Comparison of ENCODE assay signal across 22 cellular contexts in the genomic region with DNA sequence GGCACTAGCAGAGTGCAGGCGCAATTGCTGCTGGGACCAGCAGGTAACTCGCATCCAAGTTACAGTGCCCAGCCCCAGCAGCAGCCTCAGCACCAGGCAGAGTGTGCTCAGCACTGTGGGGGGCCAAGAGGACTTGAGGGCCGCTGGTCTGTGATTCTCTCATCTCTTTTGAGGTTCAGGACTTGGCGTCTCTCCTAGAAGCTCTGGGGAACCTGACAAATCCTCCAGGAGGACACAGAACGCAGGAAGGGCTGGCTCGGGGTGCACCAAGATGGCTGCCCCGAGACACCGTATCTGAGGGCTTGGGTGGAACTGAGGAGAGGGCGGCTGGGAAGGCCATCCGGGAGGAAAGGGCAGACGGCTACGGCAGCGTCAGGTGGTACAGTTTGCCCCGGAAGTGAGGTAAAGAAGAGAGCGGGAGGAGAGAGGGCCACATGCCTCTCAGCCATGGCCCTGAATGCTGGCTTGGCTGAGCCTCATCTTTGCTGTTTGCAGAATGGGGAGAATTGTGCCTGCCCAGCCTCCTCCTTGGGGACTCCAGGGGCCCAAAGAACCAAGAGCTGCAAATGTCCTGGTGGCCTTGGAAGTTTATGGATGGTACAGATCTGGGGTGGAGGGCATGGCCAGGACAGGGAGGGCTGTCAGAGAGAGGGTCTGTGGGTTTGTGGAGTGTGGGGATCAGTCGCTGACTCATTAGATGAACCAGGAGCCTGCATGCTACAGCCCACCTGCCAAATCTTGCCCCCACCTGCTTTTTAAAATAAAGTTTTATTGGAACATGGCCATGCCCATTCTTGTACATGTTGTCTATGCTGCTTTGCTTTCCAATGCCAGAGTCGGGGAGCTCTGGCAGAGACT.
DNase-seq lines count a peak whose midpoint lies in the region; ATAC-seq and TF ChIP-seq lines count a peak whose summit lies in the region.
"Had no signal": no experiment of that assay in that cellular context is flagged by ENCODE, and none has a peak within 500 bp of the region (broad histone marks: within the 10 kb centered on the region; RNA-seq: fewer than 3 reads in every experiment).

No MANE protein-coding gene starts in this region.

- H3K4me3 ChIP-seq in Caco-2 (ENCODE audit: low read depth, low read length) (no peak overlapping the region), neuronal stem cell (ENCODE audit: low read length in 2 of 2) (no peak overlapping the region)
- H3K4me3 ChIP-seq in CD4-positive, alpha-beta memory T cell (ENCODE audit: low read length in 2 of 2): no peak overlapping the region
- H3K4me3 ChIP-seq: breast epithelium, GM23248 had no signal

- no peak overlapping the region for H3K14ac ChIP-seq in neuronal stem cell (ENCODE audit: low read length)

- H3K27ac ChIP-seq in neuronal stem cell (replicated peaks; ENCODE audit: low read length): no peak overlapping the region
- H3K27ac ChIP-seq in CD4-positive, alpha-beta memory T cell (ENCODE audit: low read depth, low read length): no peak overlapping the region
- H3K27ac ChIP-seq: breast epithelium, epithelial cell of prostate, GM23248, neutrophil had no signal

- no peak overlapping the region for H2BK12ac ChIP-seq in neuronal stem cell (ENCODE audit: low read length)

- no peak overlapping the region for H3K9ac ChIP-seq in neuronal stem cell (ENCODE audit: low read depth, low read length, poor library complexity)
- H3K9ac ChIP-seq: GM23248 had no signal

- H3K9me3 Mint-ChIP-seq in Caco-2 (ENCODE audit: unreplicated experiment): peaks cover 16% of the 10 kb centered on the region
- H3K9me3 Mint-ChIP-seq in CD4-positive, alpha-beta memory T cell: no peaks in the 10 kb centered on the region

- H3K23ac ChIP-seq in neuronal stem cell (ENCODE audit: low read depth, low read length, poor library complexity): no peak overlapping the region

- H4K91ac ChIP-seq in neuronal stem cell (ENCODE audit: low read depth, low read length, poor library complexity): no peak overlapping the region

- H3K36me3 ChIP-seq in Caco-2 (ENCODE audit: control insufficient read depth, insufficient read depth, low read length): no peaks in the 10 kb centered on the region
- no peaks in the 10 kb centered on the region for H3K36me3 ChIP-seq in neuronal stem cell (replicated peaks in 1 of 2; ENCODE audit: control insufficient read depth in 2 of 2, insufficient read depth in 2 of 2, low read length in 2 of 2)
- H3K36me3 ChIP-seq in CD4-positive, alpha-beta memory T cell (ENCODE audit: insufficient read depth, low read length): no peaks in the 10 kb centered on the region
- H3K36me3 ChIP-seq: breast epithelium, neutrophil had no signal

- no peak overlapping the region for H4K8ac ChIP-seq in neuronal stem cell (ENCODE audit: low read depth, low read length)

- no peak overlapping the region for H3K4me3 Mint-ChIP-seq in Caco-2 (ENCODE audit: unreplicated experiment)
- H3K4me3 Mint-ChIP-seq in CD4-positive, alpha-beta memory T cell: no peak overlapping the region
- H3K4me3 Mint-ChIP-seq: B cell had no signal

- H2BK15ac ChIP-seq in neuronal stem cell (ENCODE audit: low read length): no peak overlapping the region

- CTCF ChIA-PET in Caco-2 (lab: Charles Lee): no interaction called here
- CTCF ChIA-PET in CD4-positive, alpha-beta memory T cell (lab: Charles Lee; ENCODE audit: partially characterized antibody): no interaction called here

- H3K27me3 ChIP-seq in Caco-2 (replicated peaks; ENCODE audit: control insufficient read depth, insufficient read depth, low read length) (no peaks in the 10 kb centered on the region), neuronal stem cell (ENCODE audit: control insufficient read depth in 3 of 3, insufficient read depth in 3 of 3, low read depth in 1 of 3, low read length in 3 of 3) (peaks cover 0 to 4% (median 0%) of the 10 kb centered on the region in 3 experiments)
- no peaks in the 10 kb centered on the region for H3K27me3 ChIP-seq in CD4-positive, alpha-beta memory T cell (ENCODE audit: insufficient read depth, low read length)
- H3K27me3 ChIP-seq: breast epithelium, neutrophil had no signal

- H3K18ac ChIP-seq in neuronal stem cell (ENCODE audit: low read length): peak overlapping the region; percentile 48

- H3K4me2 ChIP-seq in neuronal stem cell (ENCODE audit: insufficient read depth, low read length, poor library complexity, severe bottlenecking): no peak overlapping the region

- no peak overlapping the region for H2BK5ac ChIP-seq in neuronal stem cell (ENCODE audit: low read length)

- no peak overlapping the region for H2BK120ac ChIP-seq in neuronal stem cell (ENCODE audit: low read depth, low read length)

- peaks cover 8% of the 10 kb centered on the region for H3K9me3 ChIP-seq in Caco-2
- H3K9me3 ChIP-seq in neuronal stem cell (replicated peaks in 1 of 2; ENCODE audit: control insufficient read depth in 2 of 2, insufficient read depth in 1 of 2, low read depth in 1 of 2, low read length in 2 of 2): peaks cover 4 to 6% of the 10 kb centered on the region in 2 donors
- H3K9me3 ChIP-seq in CD4-positive, alpha-beta memory T cell (ENCODE audit: control insufficient read depth in 1 of 2, low read length in 2 of 2): no peaks in the 10 kb centered on the region
- H3K9me3 ChIP-seq: neutrophil had no signal

- no peaks in the 10 kb centered on the region for H3K79me1 ChIP-seq in neuronal stem cell (ENCODE audit: low read depth, low read length)

- H3K36me3 Mint-ChIP-seq in Caco-2 (ENCODE audit: insufficient read depth, unreplicated experiment): no peaks in the 10 kb centered on the region
- no peaks in the 10 kb centered on the region for H3K36me3 Mint-ChIP-seq in CD4-positive, alpha-beta memory T cell

- no TSS peak for BruUV-seq in Caco-2 (replicated peaks; lab: Mats Ljungman, UMichigan)

- H2AK5ac ChIP-seq in neuronal stem cell (ENCODE audit: low read depth, low read length): peak overlapping the region; percentile 43

- no CpG with 5 or more reads among the region's 17 CpGs for WGBS in neuronal stem cell (ENCODE audit: extremely low coverage in 2 of 2, insufficient read length in 2 of 2, insufficient replicate concordance in 1 of 2), 2 donors

- TF ChIP-seq CTCF in Caco-2 (IDR thresholded peaks at IDR 0.05; ENCODE audit: insufficient read depth in 1 of 2, low read depth in 1 of 2, low read length in 1 of 2, severe bottlenecking in 1 of 2, unreplicated experiment in 1 of 2): no peak

- no peak overlapping the region for H3K4ac ChIP-seq in neuronal stem cell (ENCODE audit: low read length)

- peaks cover 6% of the 10 kb centered on the region for H3K4me1 Mint-ChIP-seq in Caco-2 (ENCODE audit: low read depth, unreplicated experiment)
- H3K4me1 Mint-ChIP-seq in CD4-positive, alpha-beta memory T cell: no peaks in the 10 kb centered on the region
- H3K4me1 Mint-ChIP-seq: B cell; stimulated activated naive B cell treated with anti-CD40 and anti-IgM and Interleukin-4, amounts not matched to agents 10 μg/mL and 1 μg/mL and 100 μg/mL, for 72 hours had no signal

- POLR2A ChIA-PET in Caco-2 (lab: Charles Lee): no interaction called here
- POLR2A ChIA-PET in CD4-positive, alpha-beta memory T cell (lab: Charles Lee; ENCODE audit: partially characterized antibody): no interaction called here

- H3K27ac Mint-ChIP-seq in Caco-2 (ENCODE audit: unreplicated experiment): peak overlapping the region; percentile 5
- peak overlapping the region in 1 of 7 donors; percentile 55 for H3K27ac Mint-ChIP-seq in CD4-positive, alpha-beta memory T cell
- H3K27ac Mint-ChIP-seq: B cell; stimulated activated naive B cell treated with anti-CD40 and anti-IgM and Interleukin-4, amounts not matched to agents 10 μg/mL and 1 μg/mL and 100 μg/mL, for 72 hours had no signal

- no peak for ATAC-seq in HG03469 (IDR thresholded peaks at IDR 0.05; ENCODE audit: unreplicated experiment)
- ATAC-seq: stimulated activated naive B cell treated with anti-CD40 and anti-IgM and Interleukin-4, amounts not matched to agents 10 μg/mL and 1 μg/mL and 100 μg/mL, for 72 hours had no signal

- no peak overlapping the region for H2AFZ ChIP-seq in neuronal stem cell (ENCODE audit: low read length)
- H2AFZ ChIP-seq: GM23248 had no signal

- 0 out of 2 replicates have a peak, but pooled peaks cover 6% of the 10 kb centered on the region for H3K4me1 ChIP-seq in Caco-2
- H3K4me1 ChIP-seq in neuronal stem cell (ENCODE audit: control insufficient read depth in 2 of 2, insufficient read depth in 1 of 2, low read depth in 1 of 2, low read length in 2 of 2): no peaks in the 10 kb centered on the region
- no peaks in the 10 kb centered on the region for H3K4me1 ChIP-seq in CD4-positive, alpha-beta memory T cell (ENCODE audit: insufficient read depth, low read length)

- DNase-seq in Caco-2: peak in 1 of 2 experiments; percentile 27
- peak; percentile 4 for DNase-seq in D341Med (ENCODE audit: low spot score)
- DNase-seq in ecto neural progenitor cell (ENCODE audit: low spot score): peak; percentile 37
- no peak for DNase-seq in neuronal stem cell (ENCODE audit: low spot score)
- no peak for DNase-seq in activated gamma-delta T cell treated with Interleukin-2 at 50 U/mL for 16 hours
- no peak for DNase-seq in CD4-positive, alpha-beta memory T cell
- no peak for DNase-seq in OCI-M1 (lab: John Stamatoyannopoulos, UW)
- DNase-seq: dermis blood vessel endothelial cell; foreskin melanocyte; GM23248; hippocampal formation; Karpas-422; NCI-H1092; NCI-H2107; RPMI8226; stimulated activated CD4-positive, alpha-beta T cell treated with anti-CD3 and anti-CD28 coated beads, Interleukin-15, amount 100 ng/mL, for 24 hours; stimulated activated naive B cell treated with anti-CD40 and anti-IgM and Interleukin-4, amounts not matched to agents 10 μg/mL and 1 μg/mL and 100 μg/mL, for 72 hours had no signal

- H3K27me3 Mint-ChIP-seq in Caco-2 (ENCODE audit: insufficient read depth, unreplicated experiment): no peaks in the 10 kb centered on the region
- H3K27me3 Mint-ChIP-seq in CD4-positive, alpha-beta memory T cell: peaks cover 2 to 4% of the 10 kb centered on the region in 2 donors

- intact Hi-C loops in Caco-2 (cut with micrococcal nuclease; ENCODE audit: unreplicated experiment): no loop called here
- intact Hi-C loops in CD4-positive, alpha-beta memory T cell (cut with micrococcal nuclease): no loop called here

Comparison
In these comparisons a context has a peak if more than half of its experiments do, and no peak if none do; other contexts are left out.
1. DNase-seq: peak in D341Med (single experiment) and ecto neural progenitor cell (single experiment); none in neuronal stem cell (single experiment), activated gamma-delta T cell treated with Interleukin-2 at 50 U/mL for 16 hours (single experiment), CD4-positive, alpha-beta memory T cell (0 of 5) and OCI-M1 (single experiment).